ENCODE assay signal across 18 cellular contexts in genomic region chr10:101492205-101492604, GRCh38.
A peak's percentile ranks its signal among the peaks of the same experiment; 100 is the strongest.
DNase-seq lines count a peak whose midpoint lies in the region; FAIRE-seq lines count a peak whose summit lies in the region.
"Had no signal": no experiment of that assay in that cellular context is flagged by ENCODE, and none has a peak within 500 bp of the region (broad histone marks: within the 10 kb centered on the region; RNA-seq: fewer than 3 reads in every experiment).

No MANE protein-coding gene starts in this region.

- peak; percentile 16 for DNase-seq in NCI-H1092 treated with DMSO at 0.1 percent for 48 hours (lab: John Stamatoyannopoulos, UW)
- DNase-seq in NCI-H1092 (lab: John Stamatoyannopoulos, UW), result no peak
- peak; percentile 19 for DNase-seq in NCI-H1417 treated with DMSO at 0.1 percent for 48 hours (lab: John Stamatoyannopoulos, UW)
- peak; percentile 52 for DNase-seq in NCI-H748 (lab: John Stamatoyannopoulos, UW; ENCODE audit: unreplicated experiment)
- DNase-seq in cerebellar cortex (ENCODE audit: low spot score), result no peak
- DNase-seq in ecto neural progenitor cell (ENCODE audit: low spot score), result no peak
- DNase-seq in NCI-H526 treated with DMSO at 0.1 percent for 48 hours (lab: John Stamatoyannopoulos, UW), result no peak
- DNase-seq: Calu3; CD8-positive, alpha-beta memory T cell; DMS153; GF-D8; NCI-H1694; NCI-H2107; NCI-H446; Right ventricle myocardium superior; T-helper 9 cell had no signal

- FAIRE-seq in A204.1 (lab: Jason Lieb, UNC), result peak; percentile 67
- FAIRE-seq: H1 had no signal

Comparison
In these comparisons a context has a peak if more than half of its experiments do, and no peak if none do; other contexts are left out.
1. DNase-seq: peak in NCI-H1092 treated with DMSO at 0.1 percent for 48 hours (single experiment), NCI-H1417 treated with DMSO at 0.1 percent for 48 hours (single experiment) and NCI-H748 (single experiment); none in NCI-H1092 (single experiment), cerebellar cortex (single experiment), ecto neural progenitor cell (single experiment) and NCI-H526 treated with DMSO at 0.1 percent for 48 hours (single experiment).